In genomic region chrX:39211501-39211900, GRCh38 we compare ENCODE assay signal across 28 cellular contexts.
DNase-seq lines count a peak whose midpoint lies in the region; ATAC-seq, FAIRE-seq and TF ChIP-seq lines count a peak whose summit lies in the region.
"Had no signal": no experiment of that assay in that cellular context is flagged by ENCODE, and none has a peak within 500 bp of the region (broad histone marks: within the 10 kb centered on the region; RNA-seq: fewer than 3 reads in every experiment).

No MANE protein-coding gene starts in this region.

- H3K27ac Mint-ChIP-seq in astrocyte (ENCODE audit: unreplicated experiment), result no peak overlapping the region
- H3K27ac Mint-ChIP-seq in type B pancreatic cell, result peak overlapping the region; percentile 16
- H3K27ac Mint-ChIP-seq: CD14-positive monocyte; CD4-positive, alpha-beta memory T cell; CD8-positive, alpha-beta memory T cell had no signal

- H3K79me2 ChIP-seq in astrocyte (ENCODE audit: insufficient read depth, low read length), result no peaks in the 10 kb centered on the region

- H3K27me3 ChIP-seq in astrocyte (ENCODE audit: insufficient read depth, low read length), result peaks cover 3% of the 10 kb centered on the region
- H3K27me3 ChIP-seq: BE2C, BLaER1 had no signal

- no peak overlapping the region for H3K27ac ChIP-seq in astrocyte (ENCODE audit: low read depth, low read length)
- H3K27ac ChIP-seq: BLaER1 had no signal

- H3K9ac ChIP-seq in astrocyte (ENCODE audit: low read length), result no peak overlapping the region
- H3K9ac ChIP-seq: BLaER1 had no signal

- no peak for ATAC-seq in Right ventricle myocardium inferior

- no peaks in the 10 kb centered on the region for H3K9me3 ChIP-seq in astrocyte (ENCODE audit: insufficient read depth, low read depth, low read length)
- H3K9me3 ChIP-seq: BE2C, BLaER1 had no signal

- peak; percentile 74 for FAIRE-seq in astrocyte (lab: Jason Lieb, UNC)
- FAIRE-seq: A204.1, G401.6, GM12891, GM19239 had no signal

- no peak overlapping the region for H2AFZ ChIP-seq in astrocyte (ENCODE audit: low read depth, low read length)

- H3K9me3 Mint-ChIP-seq in astrocyte (ENCODE audit: unreplicated experiment) (no peaks in the 10 kb centered on the region), type B pancreatic cell (peaks cover 10% of the 10 kb centered on the region)
- H3K9me3 Mint-ChIP-seq: CD8-positive, alpha-beta memory T cell had no signal

- intact Hi-C loops in Right ventricle myocardium inferior (cut with DNase I), result no loop called here

- H3K36me3 ChIP-seq in astrocyte (ENCODE audit: insufficient read depth, low read length), result no peaks in the 10 kb centered on the region
- H3K36me3 ChIP-seq: BE2C, BLaER1 had no signal

- peaks cover 13% of the 10 kb centered on the region for H3K27me3 Mint-ChIP-seq in astrocyte (ENCODE audit: low read depth, unreplicated experiment)
- H3K27me3 Mint-ChIP-seq in type B pancreatic cell, result no peaks in the 10 kb centered on the region
- H3K27me3 Mint-ChIP-seq: CD4-positive, CD25-positive, alpha-beta regulatory T cell had no signal

- TF ChIP-seq CTCF in astrocyte (IDR thresholded peaks at IDR 0.05; ENCODE audit: insufficient read depth, low read depth, low read length) (no peak), type B pancreatic cell (conservative IDR thresholded peaks at IDR 0.05) (no peak)

- DNase-seq in SIG-M5 treated with dmso at 0.1 percent for 504 hours (lab: John Stamatoyannopoulos, UW; ENCODE audit: unreplicated experiment) (peak; percentile 0), SIG-M5 (lab: John Stamatoyannopoulos, UW) (no peak), ELF-1 (ENCODE audit: low read depth, low spot score) (peak; percentile 29), astrocyte (ENCODE audit: low read depth) (no peak), type B pancreatic cell (ENCODE audit: extremely low spot score, unreplicated experiment) (no peak), Right ventricle myocardium inferior (ENCODE audit: missing footprints) (no peak)
- DNase-seq in activated naive CD4-positive, alpha-beta T cell (lab: John Stamatoyannopoulos, UW), result no peak
- DNase-seq: 8988T; ACHN; BE2C; C1 segment of cervical spinal cord; CD4-positive, alpha-beta memory T cell; CD4-positive, CD25-positive, alpha-beta regulatory T cell; CD8-positive, alpha-beta memory T cell; COR-L47; DMS 273 treated with DMSO at 0.1 percent for 48 hours; DMS153; DMS53; DMS79; DND-41; EL; GF-D8 had no signal

- peaks cover 2% of the 10 kb centered on the region for H3K36me3 Mint-ChIP-seq in astrocyte (ENCODE audit: low read depth, unreplicated experiment)
- no peaks in the 10 kb centered on the region for H3K36me3 Mint-ChIP-seq in type B pancreatic cell
- H3K36me3 Mint-ChIP-seq: CD14-positive monocyte; CD4-positive, alpha-beta memory T cell; CD4-positive, CD25-positive, alpha-beta regulatory T cell; CD8-positive, alpha-beta memory T cell had no signal

- H3K4me1 ChIP-seq in astrocyte (ENCODE audit: insufficient read depth, low read length), result no peaks in the 10 kb centered on the region
- H3K4me1 ChIP-seq: BE2C, BLaER1 had no signal

- no peak overlapping the region for H3K4me3 Mint-ChIP-seq in astrocyte (ENCODE audit: unreplicated experiment)
- no peak overlapping the region for H3K4me3 Mint-ChIP-seq in type B pancreatic cell
- H3K4me3 Mint-ChIP-seq: CD14-positive monocyte; CD4-positive, alpha-beta memory T cell; CD4-positive, CD25-positive, alpha-beta regulatory T cell; CD8-positive, alpha-beta memory T cell had no signal

- H3K4me2 ChIP-seq in astrocyte (ENCODE audit: low read length), result no peak overlapping the region
- H3K4me2 ChIP-seq: BLaER1 had no signal

- H4K20me1 ChIP-seq in astrocyte (ENCODE audit: insufficient read depth, low read length), result no peaks in the 10 kb centered on the region
- H4K20me1 ChIP-seq: BLaER1 had no signal

- no peak overlapping the region for H3K4me3 ChIP-seq in astrocyte (ENCODE audit: insufficient read depth, low read depth, low read length)
- H3K4me3 ChIP-seq: BLaER1 had no signal

- no peaks in the 10 kb centered on the region for H3K4me1 Mint-ChIP-seq in astrocyte (ENCODE audit: low read depth, unreplicated experiment)
- no peaks in the 10 kb centered on the region for H3K4me1 Mint-ChIP-seq in type B pancreatic cell (ENCODE audit: unreplicated experiment)
- H3K4me1 Mint-ChIP-seq: CD14-positive monocyte; CD4-positive, alpha-beta memory T cell; CD4-positive, CD25-positive, alpha-beta regulatory T cell; CD8-positive, alpha-beta memory T cell had no signal

Comparison
In these comparisons a context has a peak if more than half of its experiments do, and no peak if none do; other contexts are left out.
1. DNase-seq: peak in SIG-M5 treated with dmso at 0.1 percent for 504 hours (single experiment) and ELF-1 (single experiment); none in SIG-M5 (single experiment), astrocyte (single experiment), type B pancreatic cell (single experiment), Right ventricle myocardium inferior (single experiment) and activated naive CD4-positive, alpha-beta T cell (0 of 4).